In the genomic region with DNA sequence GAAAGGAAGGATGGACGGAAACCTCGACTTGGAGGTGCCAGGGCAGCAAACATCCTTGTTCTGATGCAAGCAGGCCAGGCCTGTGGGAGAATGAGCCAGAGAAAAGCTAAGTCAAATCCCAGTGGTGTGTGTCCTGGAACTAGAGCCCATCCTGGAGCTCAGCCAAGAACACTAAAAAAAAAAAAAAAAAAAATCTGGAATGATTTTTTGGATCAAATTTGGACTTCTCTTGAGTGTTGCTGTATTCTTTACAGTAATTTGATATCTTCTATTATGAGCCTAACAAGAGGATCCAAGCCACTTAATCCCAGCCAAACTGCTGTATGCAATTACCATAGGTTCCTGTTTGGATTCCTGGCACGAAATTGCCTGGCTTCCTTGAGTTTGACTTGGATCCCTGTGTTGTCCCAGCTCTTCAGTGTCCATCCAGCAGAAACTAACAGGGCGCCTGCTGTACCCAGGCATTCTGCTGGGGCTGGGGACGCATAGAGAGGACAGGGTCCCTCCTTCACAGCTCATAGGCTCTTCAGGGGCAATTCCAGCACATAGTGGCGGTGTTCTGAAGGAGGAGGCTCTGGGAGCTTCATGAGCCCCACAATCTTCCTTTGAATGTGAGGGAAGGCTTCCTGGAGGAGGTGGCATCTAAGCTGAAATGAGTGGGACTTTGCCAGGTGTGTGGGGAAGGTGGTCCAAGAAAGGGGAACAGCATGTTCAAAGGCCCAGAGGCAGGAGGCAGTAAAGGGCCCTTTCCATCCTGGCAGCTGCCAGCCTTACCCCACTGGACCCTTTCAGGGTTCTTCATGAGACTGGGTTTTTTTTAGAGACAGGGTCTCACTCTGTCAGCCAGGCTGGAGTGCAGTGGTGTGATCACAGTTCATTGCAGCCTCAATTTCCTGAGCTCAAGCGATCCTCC, we compare ENCODE assay signal across 8 cellular contexts. TPM values are rescaled to one million over a fixed set of nuclear protein-coding genes. Genes with fewer than 3 reads are reported as not detected.
A peak's percentile ranks its signal among the peaks of the same experiment; 100 is the strongest.
DNase-seq lines count a peak whose midpoint lies in the region; ATAC-seq and TF ChIP-seq lines count a peak whose summit lies in the region.
"Had no signal": no experiment of that assay in that cellular context is flagged by ENCODE, and none has a peak within 500 bp of the region (broad histone marks: within the 10 kb centered on the region; RNA-seq: fewer than 3 reads in every experiment).

No MANE protein-coding gene starts in this region.

- H3K4me2 ChIP-seq in neural progenitor cell = no peak overlapping the region

- peak; percentile 59 for DNase-seq in NCI-H1105 (lab: John Stamatoyannopoulos, UW)
- DNase-seq in dorsolateral prefrontal cortex = peak in 1 of 10 donors; percentile 12
- DNase-seq in spleen = peak; percentile 31
- DNase-seq in KBM-7 = no peak
- DNase-seq in neural progenitor cell (ENCODE audit: low spot score) = no peak
- DNase-seq: nephron progenitor cell had no signal

- peaks cover 9% of the 10 kb centered on the region for H3K36me3 Mint-ChIP-seq in neural progenitor cell

- no peak for TF ChIP-seq POLR2A in spleen (IDR thresholded peaks at IDR 0.05)

- H3K36me3 ChIP-seq in spleen (peaks cover 0 to 56% (median 7%) of the 10 kb centered on the region in 6 donors), neural progenitor cell (no peaks in the 10 kb centered on the region)

- H3K4me1 ChIP-seq in spleen (peaks cover 0 to 23% (median 0%) of the 10 kb centered on the region in 6 donors), neural progenitor cell (no peaks in the 10 kb centered on the region)

- H4K20me1 ChIP-seq in neural progenitor cell (ENCODE audit: low read depth) = no peaks in the 10 kb centered on the region

- H3K27me3 Mint-ChIP-seq in neural progenitor cell (ENCODE audit: insufficient read depth, low read depth) = peaks cover 2% of the 10 kb centered on the region
- H3K27me3 Mint-ChIP-seq: dendritic cell treated with granulocyte-macrophage colony-stimulating factor and Interleukin-4, amounts not matched to agents 40 ng/mL and 50 ng/mL, for 4 days had no signal

- no peaks in the 10 kb centered on the region for H3K9me3 Mint-ChIP-seq in neural progenitor cell
- H3K9me3 Mint-ChIP-seq: dendritic cell treated with granulocyte-macrophage colony-stimulating factor and Interleukin-4, amounts not matched to agents 40 ng/mL and 50 ng/mL, for 4 days; nephron progenitor cell had no signal

- no peak overlapping the region for H3K9ac ChIP-seq in neural progenitor cell

- 73 to 86% (median 78%) methylated on average over 7 of the region's 7 CpGs for whole genome bisulfite sequencing in spleen, 5 donors

- no peak for ATAC-seq in GM18517 (IDR thresholded peaks at IDR 0.05; ENCODE audit: unreplicated experiment)

- no peaks in the 10 kb centered on the region for H3K4me1 Mint-ChIP-seq in neural progenitor cell
- H3K4me1 Mint-ChIP-seq: nephron progenitor cell had no signal

- H3K4me3 ChIP-seq in dorsolateral prefrontal cortex = no peak overlapping the region
- H3K4me3 ChIP-seq in spleen = no peak overlapping the region
- no peak overlapping the region for H3K4me3 ChIP-seq in neural progenitor cell

- H3K4me3 Mint-ChIP-seq in neural progenitor cell = no peak overlapping the region
- H3K4me3 Mint-ChIP-seq: dendritic cell treated with granulocyte-macrophage colony-stimulating factor and Interleukin-4, amounts not matched to agents 40 ng/mL and 50 ng/mL, for 4 days; nephron progenitor cell had no signal

- H3K79me2 ChIP-seq in neural progenitor cell (ENCODE audit: low read depth) = no peaks in the 10 kb centered on the region

- no peak overlapping the region for H3K27ac Mint-ChIP-seq in neural progenitor cell
- H3K27ac Mint-ChIP-seq: nephron progenitor cell had no signal

- no peaks in the 10 kb centered on the region for H3K27me3 ChIP-seq in dorsolateral prefrontal cortex
- no peaks in the 10 kb centered on the region for H3K27me3 ChIP-seq in spleen (replicated peaks in 1 of 7)
- H3K27me3 ChIP-seq in neural progenitor cell = no peaks in the 10 kb centered on the region

- intact Hi-C loops in dorsolateral prefrontal cortex (cut with DNase I) = no loop called here
- intact Hi-C loops in spleen (cut with DNase I; ENCODE audit: low total_unique reads) = no loop called here

- no peak overlapping the region for H2AFZ ChIP-seq in neural progenitor cell (replicated peaks)

- no peaks in the 10 kb centered on the region for H3K9me3 ChIP-seq in spleen
- no peaks in the 10 kb centered on the region for H3K9me3 ChIP-seq in neural progenitor cell (ENCODE audit: low read depth)

- no peak for TF ChIP-seq CTCF in dorsolateral prefrontal cortex (IDR thresholded peaks at IDR 0.05 in 54 of 56, conservative IDR thresholded peaks at IDR 0.05 in 2 of 56; ENCODE audit: low read depth in 1 of 56, partially characterized antibody in 56 of 56)
- TF ChIP-seq CTCF in spleen (IDR thresholded peaks at IDR 0.05 in 8 of 11, conservative IDR thresholded peaks at IDR 0.05 in 3 of 11) = no peak
- TF ChIP-seq CTCF in neural progenitor cell (IDR thresholded peaks at IDR 0.05) = no peak

- H3K27ac ChIP-seq in dorsolateral prefrontal cortex (peak overlapping the region in 38 of 59 donors; percentile 1 to 74 (median 48)), spleen (peak overlapping the region in 4 of 8 donors; percentile 6 to 29 (median 20)), neural progenitor cell (no peak overlapping the region)

- no peaks in the 10 kb centered on the region for H3F3A ChIP-seq in neural progenitor cell (ENCODE audit: low read depth)

- in situ Hi-C loops in KBM-7 (cut with MboI; ENCODE audit: low pct_unique_long_range_greater_than_20kb, low sequenced_read_pairs) = no loop called here

RNA-seq across cellular contexts. Expression of a gene that starts 24.7 kb away (rescaled TPM):
- 100 to 1,000 TPM in 79 of 120 experiments, 10 to 100 TPM in 41; 56.7 to 268 (median 111) TPM for total RNA-seq in dorsolateral prefrontal cortex
- 10 to 100 TPM; 30.1 to 92.8 (median 81.4) TPM for total RNA-seq in spleen
- polyA plus RNA-seq in spleen = 10 to 100 TPM in 2 of 3 donors, 1 to 10 TPM in 1; 3.9 to 12.2 (median 10.7) TPM
- total RNA-seq in neural progenitor cell (ENCODE audit: low replicate concordance) = 4.3 and 5.7 TPM in 2 replicates

RNA-seq across cellular contexts. Expression of a gene that starts 47.5 kb away (rescaled TPM):
- 100 to 1,000 TPM in 94 of 120 experiments, 10 to 100 TPM in 26; 47.1 to 833 (median 180) TPM for total RNA-seq in dorsolateral prefrontal cortex
- total RNA-seq in spleen = 100 to 1,000 TPM in 5 of 7 donors, 10 to 100 TPM in 2; 93.9 to 143 (median 122) TPM
- 10 to 100 TPM; 15.0 to 47.4 (median 23.6) TPM for polyA plus RNA-seq in spleen
- 5.1 and 12.3 TPM in 2 replicates for total RNA-seq in neural progenitor cell (ENCODE audit: low replicate concordance)

RNA-seq across cellular contexts. Expression of a gene that starts 54.3 kb away (rescaled TPM):
- 1 to 10 TPM in 119 of 120 experiments, under 1 TPM in 1; 0.84 to 8.3 (median 3.3) TPM for total RNA-seq in dorsolateral prefrontal cortex
- under 1 TPM in 4 of 7 donors, not detected in 3; 0.34 to 0.95 (median 0.48) TPM for total RNA-seq in spleen
- polyA plus RNA-seq in spleen = under 1 TPM; 0.06 to 0.09 (median 0.09) TPM
- total RNA-seq in neural progenitor cell (ENCODE audit: low replicate concordance) = not detected in 2 replicates

RNA-seq across cellular contexts. Expression of a gene that starts 57.0 kb away (rescaled TPM):
- total RNA-seq in dorsolateral prefrontal cortex (100 to 1,000 TPM; 175 to 327 (median 230) TPM), spleen (100 to 1,000 TPM; 145 to 229 (median 159) TPM), neural progenitor cell (ENCODE audit: low replicate concordance) (751 and 1,104 TPM in 2 replicates)
- polyA plus RNA-seq in spleen = 100 to 1,000 TPM; 167 to 269 (median 210) TPM

Comparison
In these comparisons a context has a peak if more than half of its experiments do, and no peak if none do; other contexts are left out.
1. DNase-seq: peak in NCI-H1105 (single experiment) and spleen (single experiment); none in KBM-7 (single experiment) and neural progenitor cell (single experiment).